1 cellular context compared by ENCODE assay signal in genomic region chr2:127065932-127066318, GRCh38.
TF ChIP-seq lines count a peak whose summit lies in the region.

No MANE protein-coding gene starts in this region.

TF ChIP-seq in K562, 482 proteins besides CTCF, POLR2A, EP300 and RAD21:
- TF ChIP-seq CHAMP1 (IDR thresholded peaks at IDR 0.05) (no peak), USF2 (CRISPR knock-in tag; IDR thresholded peaks at IDR 0.05) (no peak), XRCC4 (IDR thresholded peaks at IDR 0.05; ENCODE audit: extremely low read depth, insufficient read depth, insufficient read length) (no peak), PHTF2 (CRISPR knock-in tag; IDR thresholded peaks at IDR 0.05) (no peak), SIN3A (IDR thresholded peaks at IDR 0.05; ENCODE audit: borderline replicate concordance in 2 of 2, control insufficient read depth in 1 of 2, low read depth in 2 of 2, low read length in 2 of 2) (no peak)
